10 cellular contexts compared by ENCODE assay signal in genomic region chr1:206703647-206704046, GRCh38. TPM values are rescaled to one million over a fixed set of nuclear protein-coding genes. Genes with fewer than 3 reads are reported as not detected.
DNase-seq lines count a peak whose midpoint lies in the region; ATAC-seq and TF ChIP-seq lines count a peak whose summit lies in the region.
"Had no signal": no experiment of that assay in that cellular context is flagged by ENCODE, and none has a peak within 500 bp of the region (broad histone marks: within the 10 kb centered on the region; RNA-seq: fewer than 3 reads in every experiment).

No MANE protein-coding gene starts in this region.

- no TSS peak for BruUV-seq in A673 (replicated peaks; lab: Mats Ljungman, UMichigan)

- intact Hi-C loops in A673 (cut with micrococcal nuclease; ENCODE audit: unreplicated experiment): no loop called here

- no peak overlapping the region for H3K4me3 ChIP-seq in A673 (ENCODE audit: low read depth, low read length, poor library complexity, severe bottlenecking)
- H3K4me3 ChIP-seq: right lobe of liver had no signal

- no peak for TF ChIP-seq CTCF in A673 (conservative IDR thresholded peaks at IDR 0.05; ENCODE audit: low read depth, low read length)

- DNase-seq in activated gamma-delta T cell treated with anti-CD3 and anti-CD28 coated beads, Interleukin-2, amount 50 U/mL, for 16 hours (ENCODE audit: low read depth): peak; percentile 55
- DNase-seq in stimulated activated CD4-positive, alpha-beta T cell treated with anti-CD3 and anti-CD28 coated beads, Interleukin-15, amount 100 ng/mL, for 1 hour (ENCODE audit: low read depth in 1 of 2, low spot score in 1 of 2): peak; percentile 12 to 16
- DNase-seq in A673 (ENCODE audit: low spot score): no peak
- DNase-seq in NCI-H1105 (lab: John Stamatoyannopoulos, UW): no peak
- DNase-seq in DMS79 treated with DMSO at 0.1 percent for 48 hours (lab: John Stamatoyannopoulos, UW): no peak
- DNase-seq: foreskin fibroblast, right lobe of liver had no signal

- ATAC-seq in GM18511 (IDR thresholded peaks at IDR 0.05; ENCODE audit: unreplicated experiment) (peak; percentile 75), HG03439 (IDR thresholded peaks at IDR 0.05; ENCODE audit: unreplicated experiment) (peak; percentile 45), HG03139 (IDR thresholded peaks at IDR 0.05; ENCODE audit: unreplicated experiment) (no peak)
- ATAC-seq: right lobe of liver had no signal

- no peaks in the 10 kb centered on the region for H3K27me3 ChIP-seq in A673 (replicated peaks; ENCODE audit: insufficient read depth, low read depth, low read length, poor library complexity)
- H3K27me3 ChIP-seq: right lobe of liver had no signal

- no peak overlapping the region for H3K27ac ChIP-seq in A673 (ENCODE audit: low read depth, low read length, poor library complexity, severe bottlenecking)
- H3K27ac ChIP-seq: right lobe of liver had no signal

- POLR2A ChIA-PET in A673 (lab: Charles Lee; ENCODE audit: low non-redundant PET): no interaction called here

- peaks cover 20% of the 10 kb centered on the region for H3K4me1 ChIP-seq in A673 (ENCODE audit: insufficient read depth, low read length, poor library complexity, severe bottlenecking)

- H3K36me3 ChIP-seq in A673 (ENCODE audit: insufficient read depth, low read length, poor library complexity, severe bottlenecking): no peaks in the 10 kb centered on the region
- H3K36me3 ChIP-seq: right lobe of liver had no signal

- CTCF ChIA-PET in A673 (lab: Charles Lee): no interaction called here

- no peaks in the 10 kb centered on the region for H3K9me3 ChIP-seq in A673 (ENCODE audit: low read depth, low read length, poor library complexity, severe bottlenecking)
- H3K9me3 ChIP-seq: right lobe of liver had no signal

RNA-seq across cellular contexts. Expression of gene MAPKAPK2, which starts 18.9 kb away (rescaled TPM):
- total RNA-seq in A673 (2021): 39.2 and 41.9 TPM in 2 replicates

Comparison
In these comparisons a context has a peak if more than half of its experiments do, and no peak if none do; other contexts are left out.
1. DNase-seq: peak in activated gamma-delta T cell treated with anti-CD3 and anti-CD28 coated beads, Interleukin-2, amount 50 U/mL, for 16 hours (single experiment) and stimulated activated CD4-positive, alpha-beta T cell treated with anti-CD3 and anti-CD28 coated beads, Interleukin-15, amount 100 ng/mL, for 1 hour (2 of 2); none in A673 (single experiment), NCI-H1105 (single experiment) and DMS79 treated with DMSO at 0.1 percent for 48 hours (single experiment).